Comparison of ENCODE assay signal across 8 cellular contexts in genomic region chr9:90870646-90871326, GRCh38.
DNase-seq lines count a peak whose midpoint lies in the region; ATAC-seq and TF ChIP-seq lines count a peak whose summit lies in the region.

No MANE protein-coding gene starts in this region.

- no peaks in the 10 kb centered on the region for H3K9me3 Mint-ChIP-seq in activated CD8-positive, alpha-beta T cell treated with anti-CD3 and anti-CD28 coated beads, Interleukin-2, amount 10 ng/mL, durations not matched to agents 7 days and 5 days (ENCODE audit: insufficient read depth)

- H3K9ac ChIP-seq in parathyroid adenoma, result no peak overlapping the region

- no peak overlapping the region for H3K4me3 Mint-ChIP-seq in activated CD8-positive, alpha-beta T cell treated with anti-CD3 and anti-CD28 coated beads, Interleukin-2, amount 10 ng/mL, durations not matched to agents 7 days and 5 days

- H3K36me3 Mint-ChIP-seq in activated CD8-positive, alpha-beta T cell treated with anti-CD3 and anti-CD28 coated beads, Interleukin-2, amount 10 ng/mL, durations not matched to agents 7 days and 5 days (ENCODE audit: low read depth), result no peaks in the 10 kb centered on the region

- no peak overlapping the region for H3K27ac Mint-ChIP-seq in activated CD8-positive, alpha-beta T cell treated with anti-CD3 and anti-CD28 coated beads, Interleukin-2, amount 10 ng/mL, durations not matched to agents 7 days and 5 days

- peak overlapping the region; percentile 37 for H3K27ac ChIP-seq in parathyroid adenoma

- no peak overlapping the region for H2AFZ ChIP-seq in parathyroid adenoma

- H3K27me3 ChIP-seq in parathyroid adenoma (ENCODE audit: control insufficient read depth, insufficient read depth, low read length), result no peaks in the 10 kb centered on the region

- H3K4me2 ChIP-seq in parathyroid adenoma (ENCODE audit: low read length), result no peak overlapping the region

- H3K36me3 ChIP-seq in parathyroid adenoma (ENCODE audit: control insufficient read depth, insufficient read depth, low read length), result no peaks in the 10 kb centered on the region

- H3K4me3 ChIP-seq in parathyroid adenoma (ENCODE audit: low read depth, low read length), result no peak overlapping the region

- no peaks in the 10 kb centered on the region for H3K9me3 ChIP-seq in parathyroid adenoma (ENCODE audit: control insufficient read depth, low read length)

- POLR2A ChIA-PET in activated CD8-positive, alpha-beta T cell treated with anti-CD3 and anti-CD28 coated beads, Interleukin-2, amount 10 ng/mL, durations not matched to agents 7 days and 5 days (lab: Charles Lee), result no interaction called here

- CTCF ChIA-PET in activated CD8-positive, alpha-beta T cell treated with anti-CD3 and anti-CD28 coated beads, Interleukin-2, amount 10 ng/mL, durations not matched to agents 7 days and 5 days (lab: Charles Lee), result interaction anchor here (0.7 to 1.4 kb wide), 7 partner anchors 8 to 857 kb away, joined by 3 to 11 read pairs (median 3); no protein-coding TSS in a partner anchor

- peak; percentile 46 for DNase-seq in AG20443 (ENCODE audit: low spot score)
- DNase-seq in GM19238 (ENCODE audit: insufficient read length, low spot score), result peak; percentile 16
- peak; percentile 74 for DNase-seq in NCI-H2227 treated with DMSO at 0.1 percent for 48 hours (lab: John Stamatoyannopoulos, UW)
- peak; percentile 66 for DNase-seq in activated CD8-positive, alpha-beta T cell treated with anti-CD3 and anti-CD28 coated beads, Interleukin-2, amount 10 ng/mL, durations not matched to agents 7 days and 5 days
- peak; percentile 18 for DNase-seq in fibroblast of the conjunctiva (ENCODE audit: low read depth)

- no peaks in the 10 kb centered on the region for H3K79me2 ChIP-seq in parathyroid adenoma

- no peaks in the 10 kb centered on the region for H3K4me1 ChIP-seq in parathyroid adenoma

- no peak for ATAC-seq in activated CD8-positive, alpha-beta T cell treated with anti-CD3 and anti-CD28 coated beads, Interleukin-2, amount 10 ng/mL, durations not matched to agents 7 days and 5 days
- ATAC-seq in HG02678 (IDR thresholded peaks at IDR 0.05; ENCODE audit: unreplicated experiment) (no peak), HG03432 (IDR thresholded peaks at IDR 0.05; ENCODE audit: unreplicated experiment) (no peak)

- peak; percentile 69 for TF ChIP-seq CTCF in parathyroid adenoma (IDR thresholded peaks at IDR 0.05)

- H3K4me1 Mint-ChIP-seq in activated CD8-positive, alpha-beta T cell treated with anti-CD3 and anti-CD28 coated beads, Interleukin-2, amount 10 ng/mL, durations not matched to agents 7 days and 5 days (ENCODE audit: low read depth), result no peaks in the 10 kb centered on the region

- H3K27me3 Mint-ChIP-seq in activated CD8-positive, alpha-beta T cell treated with anti-CD3 and anti-CD28 coated beads, Interleukin-2, amount 10 ng/mL, durations not matched to agents 7 days and 5 days (ENCODE audit: low read depth), result peaks cover 5% of the 10 kb centered on the region

Comparison
In these comparisons a context has a peak if more than half of its experiments do, and no peak if none do; other contexts are left out.
1. DNase-seq: peak in every context shown above with its lines; median percentile 74 in NCI-H2227 treated with DMSO at 0.1 percent for 48 hours; 66 in activated CD8-positive, alpha-beta T cell treated with anti-CD3 and anti-CD28 coated beads, Interleukin-2, amount 10 ng/mL, durations not matched to agents 7 days and 5 days; 46 in AG20443; 18 in fibroblast of the conjunctiva; 16 in GM19238.